Comparison of ENCODE assay signal across 28 cellular contexts in the genomic region with DNA sequence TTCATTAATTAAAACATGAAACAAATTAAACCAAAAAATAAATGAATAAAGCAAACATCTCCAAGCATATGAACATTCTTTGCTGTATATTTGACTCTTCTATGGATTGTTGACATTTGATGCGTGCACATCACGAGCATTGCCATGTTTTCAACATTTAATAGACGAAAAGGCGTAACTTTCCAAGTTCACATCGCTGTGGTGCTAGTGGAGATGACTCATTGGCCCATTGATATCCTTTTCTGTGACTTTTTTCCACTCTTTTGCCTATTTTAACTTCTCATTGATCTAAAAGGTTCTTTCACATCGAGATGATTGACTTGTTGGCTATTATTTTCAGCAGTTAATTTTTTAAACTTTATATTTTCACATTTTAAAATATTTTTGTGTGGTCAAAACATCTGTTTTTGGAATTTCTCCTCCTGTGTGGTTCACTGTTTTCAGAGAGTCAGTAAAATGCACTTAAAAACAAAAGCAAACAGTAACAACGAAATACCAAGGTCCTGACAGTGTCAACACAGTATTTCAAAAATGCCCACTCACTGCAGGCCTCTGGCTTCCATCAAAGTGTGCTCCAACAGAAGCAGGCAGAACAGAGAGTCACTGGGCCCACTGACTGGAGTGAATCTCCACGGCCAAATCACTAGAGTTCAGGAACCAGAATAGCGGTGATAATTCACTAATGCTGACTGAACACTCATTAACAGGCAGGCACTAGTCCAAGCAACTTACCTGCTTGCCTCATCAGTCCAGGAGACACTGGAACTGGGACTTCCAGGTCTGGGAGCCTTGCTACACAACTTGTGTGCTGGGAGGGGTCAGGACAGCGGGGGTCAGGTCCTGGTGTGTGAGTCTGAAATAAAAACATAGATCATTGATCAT.
DNase-seq lines count a peak whose midpoint lies in the region; ATAC-seq and TF ChIP-seq lines count a peak whose summit lies in the region.
"Had no signal": no experiment of that assay in that cellular context is flagged by ENCODE, and none has a peak within 500 bp of the region (broad histone marks: within the 10 kb centered on the region; RNA-seq: fewer than 3 reads in every experiment).

No MANE protein-coding gene starts in this region.

- no peaks in the 10 kb centered on the region for H3K36me3 Mint-ChIP-seq in nephron progenitor cell (ENCODE audit: low read depth)
- H3K36me3 Mint-ChIP-seq: natural killer cell, T-cell had no signal

- peak overlapping the region; percentile 69 for H3K27ac Mint-ChIP-seq in nephron progenitor cell
- H3K27ac Mint-ChIP-seq: activated B cell treated with CpG ODN at 0.5 μM for 24 hours; activated T-cell treated with anti-CD3 and anti-CD28 coated beads, Interleukin-2, amount 50 U/mL, for 72 hours; CD4-positive, alpha-beta T cell; natural killer cell; T-cell had no signal

- peaks cover 13% of the 10 kb centered on the region for H3K9me3 Mint-ChIP-seq in nephron progenitor cell
- H3K9me3 Mint-ChIP-seq: activated B cell treated with CpG ODN at 0.5 μM for 24 hours; CD4-positive, alpha-beta T cell had no signal

- H3K4me3 Mint-ChIP-seq in nephron progenitor cell: no peak overlapping the region
- H3K4me3 Mint-ChIP-seq: activated B cell treated with CpG ODN at 0.5 μM for 24 hours; activated T-cell treated with anti-CD3 and anti-CD28 coated beads, Interleukin-2, amount 50 U/mL, for 72 hours; CD4-positive, alpha-beta T cell; natural killer cell; T-cell had no signal

- H3K4me1 ChIP-seq in upper lobe of right lung: no peaks in the 10 kb centered on the region
- no peaks in the 10 kb centered on the region for H3K4me1 ChIP-seq in osteoblast (ENCODE audit: insufficient read depth, low read length)
- no peaks in the 10 kb centered on the region for H3K4me1 ChIP-seq in BE2C
- H3K4me1 ChIP-seq: foreskin keratinocyte, heart left ventricle, testis had no signal

- intact Hi-C loops in upper lobe of right lung (cut with DNase I): no loop called here

- DNase-seq in MG63 (peak; percentile 12), fibroblast of villous mesenchyme (ENCODE audit: low read depth) (peak; percentile 41), nephron progenitor cell (no peak), upper lobe of right lung (no peak), osteoblast (ENCODE audit: insufficient read length, low spot score, missing footprints) (no peak), NCI-H1694 treated with DMSO at 0.1 percent for 48 hours (lab: John Stamatoyannopoulos, UW) (no peak), NCI-H1417 treated with DMSO at 0.1 percent for 48 hours (lab: John Stamatoyannopoulos, UW) (no peak), BE2C (no peak)
- DNase-seq: activated B cell treated with CpG ODN at 0.5 μM for 24 hours; activated CD4-positive, alpha-beta T cell treated with anti-CD3 and anti-CD28 coated beads, Interleukin-2, amount 50 U/mL, for 4 hours; activated naive CD4-positive, alpha-beta T cell; activated T-cell treated with anti-CD3 and anti-CD28 coated beads, Interleukin-2, amount 50 U/mL, for 72 hours; CD4-positive, alpha-beta T cell; DMS 273 treated with DMSO at 0.1 percent for 48 hours; effector memory CD4-positive, alpha-beta T cell; erythroblast; foreskin keratinocyte; heart left ventricle; midbrain; natural killer cell; NCI-H1436; NCI-H345; ovary; right cardiac atrium; stimulated activated naive CD4-positive, alpha-beta T cell; T-cell; testis had no signal

- H4K20me1 ChIP-seq in osteoblast (ENCODE audit: insufficient read depth, low read length): no peaks in the 10 kb centered on the region

- H3K27ac ChIP-seq in upper lobe of right lung: no peak overlapping the region
- H3K27ac ChIP-seq in osteoblast (ENCODE audit: low read depth, low read length): no peak overlapping the region
- H3K27ac ChIP-seq: coronary artery, foreskin keratinocyte, ovary, testis had no signal

- H3K4me3 ChIP-seq in MG63: no peak overlapping the region
- H3K4me3 ChIP-seq in fibroblast of villous mesenchyme (ENCODE audit: low read depth, low read length): no peak overlapping the region
- no peak overlapping the region for H3K4me3 ChIP-seq in upper lobe of right lung
- no peak overlapping the region for H3K4me3 ChIP-seq in osteoblast (ENCODE audit: insufficient read depth, low read length)
- H3K4me3 ChIP-seq in BE2C (ENCODE audit: low read depth, low read length): no peak overlapping the region
- H3K4me3 ChIP-seq: coronary artery, heart left ventricle, ovary, testis had no signal

- no peaks in the 10 kb centered on the region for H3K79me2 ChIP-seq in osteoblast (ENCODE audit: insufficient read depth, low read length)

- H2AFZ ChIP-seq in osteoblast (ENCODE audit: low read length): no peak overlapping the region

- ATAC-seq in upper lobe of right lung: peak; percentile 83
- ATAC-seq: activated T-cell treated with anti-CD3 and anti-CD28 coated beads, Interleukin-2, amount 50 U/mL, for 72 hours; foreskin keratinocyte; heart left ventricle; natural killer cell; right cardiac atrium; T-cell had no signal

- H3K4me1 Mint-ChIP-seq in nephron progenitor cell: peaks cover 42% of the 10 kb centered on the region
- H3K4me1 Mint-ChIP-seq: activated B cell treated with CpG ODN at 0.5 μM for 24 hours, natural killer cell, T-cell had no signal

- TF ChIP-seq CTCF in fibroblast of villous mesenchyme (IDR thresholded peaks at IDR 0.05; ENCODE audit: insufficient read depth, low read depth, low read length): no peak
- TF ChIP-seq CTCF in nephron progenitor cell (IDR thresholded peaks at IDR 0.05): no peak
- no peak for TF ChIP-seq CTCF in upper lobe of right lung (IDR thresholded peaks at IDR 0.05)
- no peak for TF ChIP-seq CTCF in osteoblast (IDR thresholded peaks at IDR 0.05; ENCODE audit: extremely low read depth, low read depth, low read length)
- TF ChIP-seq CTCF in BE2C (IDR thresholded peaks at IDR 0.05; ENCODE audit: low read depth, low read length): no peak

- no peaks in the 10 kb centered on the region for H3K9me3 ChIP-seq in MG63
- H3K9me3 ChIP-seq in upper lobe of right lung: no peaks in the 10 kb centered on the region
- H3K9me3 ChIP-seq in osteoblast (ENCODE audit: low read depth, low read length): no peaks in the 10 kb centered on the region
- no peaks in the 10 kb centered on the region for H3K9me3 ChIP-seq in BE2C
- H3K9me3 ChIP-seq: ovary, testis had no signal

- H3K4me2 ChIP-seq in osteoblast (ENCODE audit: insufficient read depth, low read length): no peak overlapping the region

- H3K36me3 ChIP-seq in MG63: no peaks in the 10 kb centered on the region
- H3K36me3 ChIP-seq in upper lobe of right lung: no peaks in the 10 kb centered on the region
- no peaks in the 10 kb centered on the region for H3K36me3 ChIP-seq in osteoblast (ENCODE audit: insufficient read depth, low read length)
- no peaks in the 10 kb centered on the region for H3K36me3 ChIP-seq in BE2C
- H3K36me3 ChIP-seq: heart left ventricle, ovary had no signal

- no peaks in the 10 kb centered on the region for H3K27me3 ChIP-seq in MG63
- no peaks in the 10 kb centered on the region for H3K27me3 ChIP-seq in upper lobe of right lung
- no peaks in the 10 kb centered on the region for H3K27me3 ChIP-seq in osteoblast (ENCODE audit: insufficient read depth, low read length)
- no peaks in the 10 kb centered on the region for H3K27me3 ChIP-seq in BE2C
- H3K27me3 ChIP-seq: foreskin keratinocyte, ovary, testis had no signal

- peaks cover under 1% of the 10 kb centered on the region for H3K27me3 Mint-ChIP-seq in nephron progenitor cell (ENCODE audit: low read depth, poor library complexity)
- H3K27me3 Mint-ChIP-seq: activated B cell treated with CpG ODN at 0.5 μM for 24 hours had no signal

Comparison
In these comparisons a context has a peak if more than half of its experiments do, and no peak if none do; other contexts are left out.
1. DNase-seq: peak in MG63 (single experiment) and fibroblast of villous mesenchyme (single experiment); none in nephron progenitor cell (single experiment), upper lobe of right lung (single experiment), osteoblast (single experiment), NCI-H1694 treated with DMSO at 0.1 percent for 48 hours (single experiment), NCI-H1417 treated with DMSO at 0.1 percent for 48 hours (single experiment) and BE2C (single experiment).